9 cellular contexts compared by ENCODE assay signal in the genomic region with DNA sequence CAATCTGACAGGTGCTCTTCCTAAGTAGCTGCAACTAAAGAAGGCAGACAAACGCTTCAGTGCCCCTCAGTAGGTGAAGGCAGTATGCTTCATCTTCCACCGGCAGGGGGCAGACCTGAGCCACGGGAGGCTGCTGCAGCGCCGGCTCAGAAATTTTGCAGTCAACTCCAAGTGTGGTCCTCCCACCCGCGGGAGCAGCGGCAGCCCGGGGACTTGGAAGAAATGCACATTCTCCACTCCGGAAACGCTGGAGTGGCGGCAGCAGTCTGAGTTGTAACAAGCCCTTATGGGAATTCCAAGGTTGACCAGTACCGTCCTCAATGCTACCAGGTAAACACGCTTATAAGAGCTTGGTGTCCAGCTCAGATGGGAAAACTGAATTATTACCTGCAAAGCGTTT. TPM values are rescaled to one million over a fixed set of nuclear protein-coding genes. Genes with fewer than 3 reads are reported as not detected.
A peak's percentile ranks its signal among the peaks of the same experiment; 100 is the strongest.
DNase-seq lines count a peak whose midpoint lies in the region; ATAC-seq and TF ChIP-seq lines count a peak whose summit lies in the region.
"Had no signal": no experiment of that assay in that cellular context is flagged by ENCODE, and none has a peak within 500 bp of the region (broad histone marks: within the 10 kb centered on the region; RNA-seq: fewer than 3 reads in every experiment).

No MANE protein-coding gene starts in this region.

- H3K9me3 ChIP-seq in OCI-LY7 (ENCODE audit: low read length) (no peaks in the 10 kb centered on the region), neutrophil (no peaks in the 10 kb centered on the region)

- H3K27ac ChIP-seq in OCI-LY7 (ENCODE audit: low read depth, low read length, poor library complexity, severe bottlenecking) (no peak overlapping the region), neutrophil (no peak overlapping the region), substantia nigra (ENCODE audit: low read depth, low read length, poor library complexity, severe bottlenecking) (no peak overlapping the region)

- no TSS peak for BruUV-seq in OCI-LY7 (replicated peaks; lab: Mats Ljungman, UMichigan)

- H3K27me3 ChIP-seq in neutrophil = peaks cover 68% of the 10 kb centered on the region

- DNase-seq in CD14-positive monocyte (ENCODE audit: low spot score) (no peak), OCI-LY7 (ENCODE audit: low spot score) (peak; percentile 67), activated T-helper 1 cell treated with Interleukin-2 at 50 U/mL for 16 hours (ENCODE audit: low read depth) (peak; percentile 56), fibroblast of the conjunctiva (ENCODE audit: low read depth) (peak; percentile 36), substantia nigra (lab: John Stamatoyannopoulos, UW) (peak in 41 of 49 donors; percentile 9 to 85 (median 48))

- intact Hi-C loops in CD14-positive monocyte (cut with micrococcal nuclease) = loop anchor here (2.0 to 5.0 kb wide), 3 partner anchors 1260 to 1335 kb away; no protein-coding TSS in a partner anchor
- intact Hi-C loops in OCI-LY7 (cut with micrococcal nuclease; ENCODE audit: unreplicated experiment) = loop anchor here (10.0 kb wide), 1 partner anchor 1337 kb away; no protein-coding TSS in a partner anchor

- no peaks in the 10 kb centered on the region for H3K79me2 ChIP-seq in OCI-LY7 (ENCODE audit: insufficient read depth, low read depth, low read length)

- H2AFZ ChIP-seq in OCI-LY7 (ENCODE audit: low read length) = no peak overlapping the region

- peak overlapping the region; percentile 16; the same call in 1 of the 2 replicates for H3K4me2 ChIP-seq in OCI-LY7 (ENCODE audit: low read length)

- peaks cover 4% of the 10 kb centered on the region for H3K4me1 Mint-ChIP-seq in CD14-positive monocyte

- no peak overlapping the region for H3K27ac Mint-ChIP-seq in CD14-positive monocyte

- H3K4me1 ChIP-seq in OCI-LY7 (ENCODE audit: insufficient read depth, low read length, poor library complexity, severe bottlenecking) (no peaks in the 10 kb centered on the region), neutrophil (ENCODE audit: control insufficient read depth in 1 of 2, insufficient read depth in 1 of 2, low read depth in 1 of 2, low read length in 1 of 2) (no peaks in the 10 kb centered on the region)

- no peaks in the 10 kb centered on the region for H3K36me3 Mint-ChIP-seq in CD14-positive monocyte

- TF ChIP-seq CTCF in CD14-positive monocyte (IDR thresholded peaks at IDR 0.05) (peak; percentile 96), OCI-LY7 (conservative IDR thresholded peaks at IDR 0.05; ENCODE audit: low read length) (peak; percentile 95), neutrophil (IDR thresholded peaks at IDR 0.05) (peak; percentile 63)

- peaks cover 37 to 58% (median 51%) of the 10 kb centered on the region in 3 donors for H3K27me3 Mint-ChIP-seq in CD14-positive monocyte (ENCODE audit: low read depth in 3 of 3)

- peak; percentile 63 for ATAC-seq in GM19023 (IDR thresholded peaks at IDR 0.05; ENCODE audit: unreplicated experiment)
- ATAC-seq in HG03469 (IDR thresholded peaks at IDR 0.05; ENCODE audit: unreplicated experiment) = peak; percentile 63

- peaks cover 0 to 6% (median 0%) of the 10 kb centered on the region in 7 donors for H3K9me3 Mint-ChIP-seq in CD14-positive monocyte

- H3K9me2 ChIP-seq in OCI-LY7 (ENCODE audit: insufficient read depth, low read length) = no peaks in the 10 kb centered on the region

- CTCF ChIA-PET in OCI-LY7 (lab: Charles Lee; ENCODE audit: unreplicated experiment) = interaction anchor here (0.6 kb wide), 2 partner anchors 67 to 1485 kb away, joined by 3 read pairs; no protein-coding TSS in a partner anchor

- H3K36me3 ChIP-seq in OCI-LY7 (ENCODE audit: insufficient read depth, low read length) = no peaks in the 10 kb centered on the region
- no peaks in the 10 kb centered on the region for H3K36me3 ChIP-seq in neutrophil

- POLR2A ChIA-PET in OCI-LY7 (lab: Charles Lee) = interaction anchor here (0.6 kb wide), 1 partner anchor 288 kb away, joined by 3 read pairs; no protein-coding TSS in a partner anchor

- peak overlapping the region in 1 of 2 donors; percentile 21 for H3K4me3 Mint-ChIP-seq in CD14-positive monocyte

- H4K20me1 ChIP-seq in OCI-LY7 (ENCODE audit: insufficient read depth, low read length) = no peaks in the 10 kb centered on the region

- no peak overlapping the region for H3K4me3 ChIP-seq in OCI-LY7 (ENCODE audit: low read depth, low read length, poor library complexity, severe bottlenecking)
- H3K4me3 ChIP-seq in neutrophil (ENCODE audit: low read depth in 1 of 2, low read length in 1 of 2) = no peak overlapping the region

RNA-seq across cellular contexts. Expression of gene IGFBP3, which starts 3.4 kb away (rescaled TPM):
- polyA plus RNA-seq in CD14-positive monocyte = under 1 TPM in 1 of 2 donors, not detected in 1; 0.06 TPM
- total RNA-seq in OCI-LY7 (2014; rRNA removed; shearing (Covaris generic)) = not detected in 2 replicates
- not detected in 2 replicates for total RNA-seq in OCI-LY7 (2022)

RNA-seq across cellular contexts. Expression of gene IGFBP1, which starts 29.4 kb away (rescaled TPM):
- polyA plus RNA-seq in CD14-positive monocyte = not detected
- total RNA-seq in OCI-LY7 (2014; rRNA removed; shearing (Covaris generic)) = not detected in 2 replicates
- total RNA-seq in OCI-LY7 (2022) = not detected in 2 replicates
- total RNA-seq: T-helper 1 cell treated with Interleukin-12 subunit alpha and Interleukin-12 subunit beta and Interleukin-4 antibody, amounts not matched to agents 30 ng/mL and 1 ng/mL, for 36 hours had no signal

RNA-seq across cellular contexts. Expression of gene CCDC201, which starts 44.8 kb away (rescaled TPM):
- polyA plus RNA-seq in CD14-positive monocyte = not detected
- total RNA-seq in OCI-LY7 (2014; rRNA removed; shearing (Covaris generic)) = not detected in 2 replicates
- total RNA-seq in OCI-LY7 (2022) = not detected in 2 replicates
- total RNA-seq: T-helper 1 cell treated with Interleukin-12 subunit alpha and Interleukin-12 subunit beta and Interleukin-4 antibody, amounts not matched to agents 30 ng/mL and 1 ng/mL, for 36 hours had no signal
